Comparison of ENCODE assay signal across 25 cellular contexts in the genomic region with DNA sequence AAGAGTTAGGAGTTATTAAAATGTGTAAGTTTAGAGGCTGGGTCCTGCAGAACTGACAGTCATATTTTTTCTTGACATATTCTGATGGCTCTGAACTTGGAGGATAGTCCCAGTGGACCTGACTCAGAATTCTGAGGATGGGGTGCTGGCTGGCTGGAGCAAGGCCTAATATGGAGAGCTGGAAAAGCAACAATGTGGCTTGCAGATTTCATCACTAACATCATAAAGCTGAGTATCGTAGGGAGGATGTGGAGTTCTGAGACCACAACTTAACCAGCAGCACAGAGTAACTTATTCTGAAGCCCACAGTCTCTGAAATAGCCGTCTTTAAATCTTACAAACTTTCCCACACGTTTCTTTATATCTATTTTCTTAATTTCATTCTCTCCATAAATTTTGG. TPM values are rescaled to one million over a fixed set of nuclear protein-coding genes. Genes with fewer than 3 reads are reported as not detected.
"Had no signal": no experiment of that assay in that cellular context is flagged by ENCODE, and none has a peak within 500 bp of the region (broad histone marks: within the 10 kb centered on the region; RNA-seq: fewer than 3 reads in every experiment).

No MANE protein-coding gene starts in this region.

- H3K36me3 ChIP-seq: ascending aorta, lower lobe of right lung, thoracic aorta, vagina had no signal

- DNase-seq: activated CD4-positive, alpha-beta T cell treated with anti-CD3 and anti-CD28 coated beads for 1 hour; activated CD4-positive, alpha-beta T cell treated with anti-CD3 and anti-CD28 coated beads, Interleukin-2, amount 50 U/mL, for 1 hour; activated T-cell treated with anti-CD3 and anti-CD28 coated beads, Interleukin-2, amount 50 U/mL, for 24 hours; central memory CD4-positive, alpha-beta T cell; dorsolateral prefrontal cortex; effector memory CD8-positive, alpha-beta T cell; kidney; lower lobe of right lung; naive thymus-derived CD4-positive, alpha-beta T cell; stimulated activated CD4-positive, alpha-beta T cell treated with anti-CD3 and anti-CD28 coated beads, Interleukin-2, amount 100 ng/mL, for 48 hours; stimulated activated CD8-positive, alpha-beta memory T cell treated with anti-CD3 and anti-CD28 coated beads, Interleukin-4, amount 100 ng/mL, for 48 hours; stimulated activated naive B cell treated with anti-CD40 and anti-IgM and Interleukin-4, amounts not matched to agents 10 μg/mL and 1 μg/mL and 100 μg/mL, for 72 hours had no signal

- H3K27me3 ChIP-seq: vagina had no signal

- H3K27ac ChIP-seq: ascending aorta, dorsolateral prefrontal cortex, lower lobe of right lung, thoracic aorta, vagina had no signal

- H3K4me1 ChIP-seq: ascending aorta, lower lobe of right lung had no signal

- H3K9me3 ChIP-seq: ascending aorta, lower lobe of right lung, thoracic aorta, vagina had no signal

- H3K4me3 ChIP-seq: ascending aorta, dorsolateral prefrontal cortex, lower lobe of right lung, thoracic aorta, vagina had no signal

- ATAC-seq: activated naive CD4-positive, alpha-beta T cell treated with anti-CD3 and anti-CD28 coated beads, Interleukin-2, amount 50 U/mL, for 72 hours; activated T-helper 17 cell treated with anti-CD3 and anti-CD28 coated beads, Interleukin-2, amount 50 U/mL, for 72 hours; effector memory CD8-positive, alpha-beta T cell; esophagus mucosa; lower lobe of right lung; naive thymus-derived CD4-positive, alpha-beta T cell; sciatic nerve; stimulated activated naive B cell treated with anti-CD40 and anti-IgM and Interleukin-4, amounts not matched to agents 10 μg/mL and 1 μg/mL and 100 μg/mL, for 72 hours had no signal

RNA-seq across cellular contexts. Expression of gene KRTAP1-5, which starts 2.3 kb away (rescaled TPM):
- total RNA-seq: activated naive CD4-positive, alpha-beta T cell treated with anti-CD3 and anti-CD28 coated beads, Interleukin-2, amount 50 U/mL, for 72 hours; activated T-helper 17 cell treated with anti-CD3 and anti-CD28 coated beads, Interleukin-2, amount 50 U/mL, for 72 hours; ascending aorta; dorsolateral prefrontal cortex; endothelial cell of umbilical vein; esophagus mucosa; kidney; lower lobe of right lung; naive thymus-derived CD4-positive, alpha-beta T cell; neural crest cell; omental fat pad; posterior vena cava; renal cortical epithelial cell; sciatic nerve; thoracic aorta; vagina had no signal
- polyA plus RNA-seq: endothelial cell of umbilical vein; naive thymus-derived CD4-positive, alpha-beta T cell had no signal

RNA-seq across cellular contexts. Expression of gene KRTAP1-4, which starts 5.3 kb away (rescaled TPM):
- total RNA-seq: activated naive CD4-positive, alpha-beta T cell treated with anti-CD3 and anti-CD28 coated beads, Interleukin-2, amount 50 U/mL, for 72 hours; activated T-helper 17 cell treated with anti-CD3 and anti-CD28 coated beads, Interleukin-2, amount 50 U/mL, for 72 hours; ascending aorta; dorsolateral prefrontal cortex; endothelial cell of umbilical vein; esophagus mucosa; kidney; lower lobe of right lung; naive thymus-derived CD4-positive, alpha-beta T cell; neural crest cell; omental fat pad; posterior vena cava; renal cortical epithelial cell; sciatic nerve; thoracic aorta; vagina had no signal
- polyA plus RNA-seq: adipose tissue; endothelial cell of umbilical vein; naive thymus-derived CD4-positive, alpha-beta T cell had no signal

RNA-seq across cellular contexts. Expression of gene KRTAP1-3, which starts 10.0 kb away (rescaled TPM):
- total RNA-seq: activated naive CD4-positive, alpha-beta T cell treated with anti-CD3 and anti-CD28 coated beads, Interleukin-2, amount 50 U/mL, for 72 hours; activated T-helper 17 cell treated with anti-CD3 and anti-CD28 coated beads, Interleukin-2, amount 50 U/mL, for 72 hours; ascending aorta; dorsolateral prefrontal cortex; endothelial cell of umbilical vein; esophagus mucosa; kidney; lower lobe of right lung; naive thymus-derived CD4-positive, alpha-beta T cell; neural crest cell; omental fat pad; posterior vena cava; renal cortical epithelial cell; sciatic nerve; thoracic aorta; vagina had no signal
- polyA plus RNA-seq: adipose tissue; endothelial cell of umbilical vein; naive thymus-derived CD4-positive, alpha-beta T cell had no signal

RNA-seq across cellular contexts. Expression of gene KRTAP3-1, which starts 15.8 kb away (rescaled TPM):
- total RNA-seq: activated naive CD4-positive, alpha-beta T cell treated with anti-CD3 and anti-CD28 coated beads, Interleukin-2, amount 50 U/mL, for 72 hours; activated T-helper 17 cell treated with anti-CD3 and anti-CD28 coated beads, Interleukin-2, amount 50 U/mL, for 72 hours; ascending aorta; dorsolateral prefrontal cortex; endothelial cell of umbilical vein; esophagus mucosa; kidney; lower lobe of right lung; naive thymus-derived CD4-positive, alpha-beta T cell; neural crest cell; omental fat pad; posterior vena cava; renal cortical epithelial cell; sciatic nerve; thoracic aorta; vagina had no signal
- polyA plus RNA-seq: adipose tissue; endothelial cell of umbilical vein; naive thymus-derived CD4-positive, alpha-beta T cell had no signal

RNA-seq across cellular contexts. Expression of gene KRTAP1-1, which starts 16.5 kb away (rescaled TPM):
- total RNA-seq: activated naive CD4-positive, alpha-beta T cell treated with anti-CD3 and anti-CD28 coated beads, Interleukin-2, amount 50 U/mL, for 72 hours; activated T-helper 17 cell treated with anti-CD3 and anti-CD28 coated beads, Interleukin-2, amount 50 U/mL, for 72 hours; ascending aorta; dorsolateral prefrontal cortex; endothelial cell of umbilical vein; esophagus mucosa; kidney; lower lobe of right lung; naive thymus-derived CD4-positive, alpha-beta T cell; neural crest cell; omental fat pad; posterior vena cava; sciatic nerve; thoracic aorta; vagina had no signal
- polyA plus RNA-seq: adipose tissue; endothelial cell of umbilical vein; naive thymus-derived CD4-positive, alpha-beta T cell had no signal
